In genomic region chr10:78543026-78543748, GRCh38 we compare ENCODE assay signal across 14 cellular contexts.
DNase-seq lines count a peak whose midpoint lies in the region; ATAC-seq and TF ChIP-seq lines count a peak whose summit lies in the region.
"Had no signal": no experiment of that assay in that cellular context is flagged by ENCODE, and none has a peak within 500 bp of the region (broad histone marks: within the 10 kb centered on the region; RNA-seq: fewer than 3 reads in every experiment).

No MANE protein-coding gene starts in this region.

- H3K36me3 ChIP-seq in left lung, result no peaks in the 10 kb centered on the region
- H3K36me3 ChIP-seq in rectal smooth muscle tissue (ENCODE audit: control insufficient read depth, insufficient read depth, low read length), result no peaks in the 10 kb centered on the region

- H3K27me3 ChIP-seq in AG04450 (ENCODE audit: control insufficient read depth, insufficient read depth, low read length) (peaks cover 8% of the 10 kb centered on the region), left lung (no peaks in the 10 kb centered on the region), rectal smooth muscle tissue (ENCODE audit: control insufficient read depth, insufficient read depth, low read length) (no peaks in the 10 kb centered on the region)

- H3K27ac ChIP-seq in AG04450 (ENCODE audit: low read depth, low read length) (peak overlapping the region; percentile 82), coronary artery (peak overlapping the region in 1 of 2 donors; percentile 82), left lung (peak overlapping the region; percentile 58 to 75), rectal smooth muscle tissue (ENCODE audit: low read depth, low read length) (peak overlapping the region; percentile 67)

- CTCF ChIA-PET in AG04450 (lab: Charles Lee), result interaction anchor here (1.2 kb wide), 1 partner anchor 114 kb away, joined by 4 read pairs; no protein-coding TSS in a partner anchor

- H3K4me3 ChIP-seq in AG04450 (ENCODE audit: low read depth, low read length) (no peak overlapping the region), coronary artery (no peak overlapping the region), left lung (no peak overlapping the region), rectal smooth muscle tissue (ENCODE audit: low read length) (no peak overlapping the region)
- H3K4me3 ChIP-seq: GM12878 had no signal

- no peak for DNase-seq in AG04450 (ENCODE audit: low read depth, low spot score)
- peak; percentile 64 for DNase-seq in coronary artery (ENCODE audit: low spot score)
- DNase-seq in left lung, result no peak
- DNase-seq in stimulated activated CD8-positive, alpha-beta memory T cell treated with anti-CD3 and anti-CD28 coated beads, Interleukin-4, amount 100 ng/mL, for 48 hours, result no peak
- DNase-seq in NCI-H1092 (lab: John Stamatoyannopoulos, UW), result no peak
- no peak for DNase-seq in HuH-7 (ENCODE audit: low spot score)
- no peak for DNase-seq in NCI-H2196 treated with DMSO at 0.1 percent for 48 hours (lab: John Stamatoyannopoulos, UW; ENCODE audit: unreplicated experiment)
- DNase-seq: CD8-positive, alpha-beta T cell; dermis blood vessel endothelial cell; NCI-H2029; NCI-H82; RPMI8226 had no signal

- peak; percentile 45 for ATAC-seq in left lung
- ATAC-seq: CD8-positive, alpha-beta T cell; GM12878 had no signal

- no peaks in the 10 kb centered on the region for H3K9me3 ChIP-seq in AG04450 (ENCODE audit: control insufficient read depth, insufficient read depth, low read length)
- H3K9me3 ChIP-seq in left lung, result no peaks in the 10 kb centered on the region

- POLR2A ChIA-PET in AG04450 (lab: Yijun Ruan, JAX), result interaction anchor here (1.1 kb wide), 1 partner anchor 9 kb away, joined by 5 read pairs; no protein-coding TSS in a partner anchor

- intact Hi-C loops in left lung (cut with DNase I), result no loop called here

- TF ChIP-seq CTCF in AG04450 (IDR thresholded peaks at IDR 0.05; ENCODE audit: low read depth, low read length) (no peak), coronary artery (IDR thresholded peaks at IDR 0.05) (no peak), left lung (IDR thresholded peaks at IDR 0.05) (no peak)

- H3K4me1 ChIP-seq in left lung (peaks cover 15 to 21% of the 10 kb centered on the region in 2 donors), rectal smooth muscle tissue (ENCODE audit: control insufficient read depth, insufficient read depth, low read length) (peaks cover 26% of the 10 kb centered on the region)

- no peak overlapping the region for H3K9ac ChIP-seq in rectal smooth muscle tissue (ENCODE audit: low read length)
